Comparison of ENCODE assay signal across 8 cellular contexts in the genomic region with DNA sequence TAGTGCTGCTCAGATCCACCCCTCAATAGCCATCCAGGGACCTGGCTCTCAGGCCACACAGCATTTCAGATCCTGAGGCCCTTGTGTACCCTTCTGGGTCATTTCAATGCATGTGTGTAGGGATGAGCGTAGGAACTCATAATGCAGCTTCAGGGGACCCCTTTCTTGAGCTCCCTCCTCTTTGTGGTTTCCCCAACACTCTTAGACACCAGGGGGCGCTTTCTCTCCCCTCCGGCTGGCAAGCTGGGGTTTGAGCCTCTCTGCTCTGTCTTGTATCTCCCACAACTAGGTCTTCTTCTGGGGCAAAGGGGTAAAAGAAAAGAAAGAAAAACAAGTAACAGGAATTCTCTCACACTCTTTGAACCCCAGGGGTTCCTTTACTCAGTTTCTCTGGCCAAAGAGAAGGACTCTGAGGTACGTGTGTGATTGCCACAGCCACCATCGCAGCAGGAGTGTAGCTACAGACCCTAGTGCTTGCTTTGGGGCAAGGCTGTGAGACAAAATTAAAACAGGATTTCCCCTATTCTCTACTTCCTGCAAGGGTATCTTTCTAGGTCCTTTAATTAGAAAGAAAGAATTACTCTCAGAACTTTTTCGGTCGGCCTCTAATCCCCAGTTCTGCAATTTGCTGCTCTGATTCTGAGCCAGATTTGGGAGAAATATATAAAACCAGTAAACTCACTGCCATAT. TPM values are rescaled to one million over a fixed set of nuclear protein-coding genes. Genes with fewer than 3 reads are reported as not detected.
DNase-seq lines count a peak whose midpoint lies in the region; ATAC-seq, FAIRE-seq and TF ChIP-seq lines count a peak whose summit lies in the region.

No MANE protein-coding gene starts in this region.

- POLR2A ChIA-PET in RWPE1 (lab: Yijun Ruan, JAX; ENCODE audit: low non-redundant PET), result interaction anchor here (0.7 kb wide), 1 partner anchor 41 kb away, joined by 3 read pairs; no protein-coding TSS in a partner anchor

- peaks cover 11% of the 10 kb centered on the region for H3K4me1 Mint-ChIP-seq in astrocyte (ENCODE audit: low read depth, unreplicated experiment)

- H3K9me3 ChIP-seq in astrocyte (ENCODE audit: insufficient read depth, low read depth, low read length), result no peaks in the 10 kb centered on the region

- no peak overlapping the region for H3K9ac ChIP-seq in astrocyte (ENCODE audit: low read length)

- no peaks in the 10 kb centered on the region for H3K79me2 ChIP-seq in astrocyte (ENCODE audit: insufficient read depth, low read length)

- TF ChIP-seq CTCF in GM20000 (IDR thresholded peaks at IDR 0.05; ENCODE audit: extremely low read depth, missing control alignments) (peak; percentile 42), RWPE1 (conservative IDR thresholded peaks at IDR 0.05; ENCODE audit: low read depth) (peak; percentile 75), astrocyte (IDR thresholded peaks at IDR 0.05; ENCODE audit: insufficient read depth, low read depth, low read length) (peak; percentile 51)

- peaks cover 2% of the 10 kb centered on the region for H3K9me3 Mint-ChIP-seq in astrocyte (ENCODE audit: unreplicated experiment)

- no peak for FAIRE-seq in astrocyte (lab: Jason Lieb, UNC)

- peaks cover 3% of the 10 kb centered on the region for H3K36me3 ChIP-seq in astrocyte (ENCODE audit: insufficient read depth, low read length)

- H3K27me3 Mint-ChIP-seq in astrocyte (ENCODE audit: low read depth, unreplicated experiment), result no peaks in the 10 kb centered on the region

- H3K27me3 ChIP-seq in astrocyte (ENCODE audit: insufficient read depth, low read length), result no peaks in the 10 kb centered on the region

- H3K27ac ChIP-seq in RWPE1, result no peak overlapping the region
- no peak overlapping the region for H3K27ac ChIP-seq in astrocyte (ENCODE audit: low read depth, low read length)

- no peak overlapping the region for H2AFZ ChIP-seq in astrocyte (ENCODE audit: low read depth, low read length)

- DNase-seq in GDM1 (lab: John Stamatoyannopoulos, UW) (peak; percentile 15), GM20000 (ENCODE audit: low spot score) (peak; percentile 74), RWPE1 (ENCODE audit: low spot score) (peak; percentile 37), astrocyte (ENCODE audit: low read depth) (no peak), inferior parietal cortex (ENCODE audit: extremely low spot score) (peak; percentile 84), NCI-H128 (lab: John Stamatoyannopoulos, UW; ENCODE audit: unreplicated experiment) (no peak)
- peak; percentile 61 to 62 for DNase-seq in stimulated activated CD4-positive, alpha-beta T cell treated with anti-CD3 and anti-CD28 coated beads, Interleukin-2, amount 100 ng/mL, for 48 hours

- H3K27ac Mint-ChIP-seq in astrocyte (ENCODE audit: unreplicated experiment), result no peak overlapping the region

- H3K36me3 Mint-ChIP-seq in astrocyte (ENCODE audit: low read depth, unreplicated experiment), result peaks cover 11% of the 10 kb centered on the region

- no peaks in the 10 kb centered on the region for H4K20me1 ChIP-seq in astrocyte (ENCODE audit: insufficient read depth, low read length)

- no peak overlapping the region for H3K4me2 ChIP-seq in astrocyte (ENCODE audit: low read length)

- H3K4me1 ChIP-seq in astrocyte (ENCODE audit: insufficient read depth, low read length), result no peaks in the 10 kb centered on the region

- CTCF ChIA-PET in RWPE1 (lab: Yijun Ruan, JAX), result interaction anchor here (0.6 to 1.2 kb wide), 6 partner anchors 11 to 321 kb away, joined by 3 to 6 read pairs (median 3); no protein-coding TSS in a partner anchor

- peak; percentile 76 for ATAC-seq in HG03571 (IDR thresholded peaks at IDR 0.05; ENCODE audit: unreplicated experiment)

- no peak overlapping the region for H3K4me3 ChIP-seq in astrocyte (ENCODE audit: insufficient read depth, low read depth, low read length)

- no peak overlapping the region for H3K4me3 Mint-ChIP-seq in astrocyte (ENCODE audit: unreplicated experiment)

RNA-seq across cellular contexts. Expression of gene CABYR, which starts 38.0 kb away (rescaled TPM):
- total RNA-seq in astrocyte, result 7.0 and 7.8 TPM in 2 replicates

Comparison
In these comparisons a context has a peak if more than half of its experiments do, and no peak if none do; other contexts are left out.
1. DNase-seq: peak in GDM1 (single experiment), GM20000 (single experiment), RWPE1 (single experiment), inferior parietal cortex (single experiment) and stimulated activated CD4-positive, alpha-beta T cell treated with anti-CD3 and anti-CD28 coated beads, Interleukin-2, amount 100 ng/mL, for 48 hours (2 of 2); none in astrocyte (single experiment) and NCI-H128 (single experiment).
2. Peak in every context shown above with its lines, with median percentiles within 50 percentile points of each other: CTCF ChIP-seq.